ENCODE assay signal across 8 cellular contexts in genomic region chr20:22691369-22692118, GRCh38.
DNase-seq lines count a peak whose midpoint lies in the region; ATAC-seq, FAIRE-seq and TF ChIP-seq lines count a peak whose summit lies in the region.

No MANE protein-coding gene starts in this region.

- no peak overlapping the region for H3K27ac ChIP-seq in breast epithelium

- DNase-seq in GM13977 (ENCODE audit: low spot score) (peak; percentile 75), NCI-H1930 (lab: John Stamatoyannopoulos, UW) (peak; percentile 77 to 85), T1000 (lab: John Stamatoyannopoulos, UW) (peak; percentile 44), breast epithelium (ENCODE audit: low spot score in 2 of 2) (peak; percentile 56 to 78), smooth muscle cell of the brain vasculature (ENCODE audit: low read depth, low spot score) (peak; percentile 53), NCI-H187 treated with DMSO at 0.1 percent for 48 hours (lab: John Stamatoyannopoulos, UW) (no peak)

- H3K27me3 ChIP-seq in breast epithelium: no peaks in the 10 kb centered on the region

- in situ Hi-C loops in GM13977 (cut with MboI; ENCODE audit: low pct_unique_long_range_greater_than_20kb, low sequenced_read_pairs, unreplicated experiment): no loop called here

- no peaks in the 10 kb centered on the region for H3K4me1 ChIP-seq in breast epithelium

- TF ChIP-seq CTCF in GM13977 (IDR thresholded peaks at IDR 0.05; ENCODE audit: extremely low read depth, insufficient read depth, missing control alignments): peak; percentile 79
- TF ChIP-seq CTCF in breast epithelium (IDR thresholded peaks at IDR 0.05): peak; percentile 88 to 89 (median 88)

- peak; percentile 24 for FAIRE-seq in islet of Langerhans (lab: Jason Lieb, UNC)

- no peaks in the 10 kb centered on the region for H3K36me3 ChIP-seq in breast epithelium

- intact Hi-C loops in breast epithelium (cut with DNase I; ENCODE audit: low total_unique reads): no loop called here

- H3K9me3 ChIP-seq in breast epithelium: no peaks in the 10 kb centered on the region

- peak overlapping the region in 1 of 3 donors; percentile 35 for H3K4me3 ChIP-seq in breast epithelium

- no peak for TF ChIP-seq POLR2A in breast epithelium (IDR thresholded peaks at IDR 0.05)

- ATAC-seq in HG02852 (IDR thresholded peaks at IDR 0.05; ENCODE audit: unreplicated experiment): peak; percentile 87
